ENCODE assay signal across 23 cellular contexts in genomic region chr2:11017921-11018320, GRCh38.
"Had no signal": no experiment of that assay in that cellular context is flagged by ENCODE, and none has a peak within 500 bp of the region (broad histone marks: within the 10 kb centered on the region; RNA-seq: fewer than 3 reads in every experiment).

No MANE protein-coding gene starts in this region.

- H3K4me3 Mint-ChIP-seq: activated CD4-positive, alpha-beta T cell treated with anti-CD3 and anti-CD28 coated beads for 36 hours; activated naive CD4-positive, alpha-beta T cell treated with anti-CD3 and anti-CD28 coated beads for 36 hours; activated T-cell treated with anti-CD3 and anti-CD28 coated beads, Interleukin-2, amount 50 U/mL, for 72 hours; nephron progenitor cell; stimulated activated naive B cell treated with anti-CD40 and anti-IgM and Interleukin-4, amounts not matched to agents 10 μg/mL and 1 μg/mL and 100 μg/mL, for 72 hours; WTC11 had no signal

- H3K4me1 ChIP-seq: lower lobe of right lung, sigmoid colon had no signal

- H3K36me3 Mint-ChIP-seq: stimulated activated naive B cell treated with anti-CD40 and anti-IgM and Interleukin-4, amounts not matched to agents 10 μg/mL and 1 μg/mL and 100 μg/mL, for 72 hours; WTC11 had no signal

- H3K9me3 ChIP-seq: lower lobe of right lung, mucosa of descending colon, sigmoid colon had no signal

- DNase-seq: activated CD4-positive, alpha-beta T cell treated with anti-CD3 and anti-CD28 coated beads for 36 hours; activated CD4-positive, alpha-beta T cell treated with anti-CD3 and anti-CD28 coated beads, Interleukin-2, amount 50 U/mL, for 4 hours; activated effector memory CD4-positive, alpha-beta T cell treated with Interleukin-2 at 50 U/mL for 16 hours; activated naive CD4-positive, alpha-beta T cell treated with anti-CD3 and anti-CD28 coated beads for 36 hours; activated T-cell treated with anti-CD3 and anti-CD28 coated beads, Interleukin-2, amount 50 U/mL, for 72 hours; effector CD4-positive, alpha-beta T cell; erythroblast; foreskin fibroblast; lower lobe of right lung; mesendoderm; mucosa of descending colon; nephron progenitor cell; nucleus accumbens; posterior cingulate gyrus; sigmoid colon; stimulated activated CD4-positive, alpha-beta T cell treated with anti-CD3 and anti-CD28 coated beads, Interleukin-15, amount 100 ng/mL, for 24 hours; stimulated activated CD8-positive, alpha-beta memory T cell treated with anti-CD3 and anti-CD28 coated beads, Interleukin-4, amount 100 ng/mL, for 48 hours; stimulated activated naive B cell treated with anti-CD40 and anti-IgM and Interleukin-4, amounts not matched to agents 10 μg/mL and 1 μg/mL and 100 μg/mL, for 72 hours; T-helper 9 cell; trophoblast cell had no signal

- H3K4me3 ChIP-seq: cardiac muscle cell, lower lobe of right lung, mucosa of descending colon, sigmoid colon, smooth muscle cell had no signal

- H3K27me3 ChIP-seq: cardiac muscle cell, sigmoid colon had no signal

- H3K4me1 Mint-ChIP-seq: activated CD4-positive, alpha-beta T cell treated with anti-CD3 and anti-CD28 coated beads for 36 hours; stimulated activated naive B cell treated with anti-CD40 and anti-IgM and Interleukin-4, amounts not matched to agents 10 μg/mL and 1 μg/mL and 100 μg/mL, for 72 hours had no signal

- H3K27ac ChIP-seq: cardiac muscle cell, lower lobe of right lung, sigmoid colon had no signal

- H3K9me3 Mint-ChIP-seq: activated naive CD4-positive, alpha-beta T cell treated with anti-CD3 and anti-CD28 coated beads for 36 hours; nephron progenitor cell had no signal

- H3K4me2 ChIP-seq: smooth muscle cell had no signal

- H3K27ac Mint-ChIP-seq: activated CD4-positive, alpha-beta T cell treated with anti-CD3 and anti-CD28 coated beads for 36 hours; activated naive CD4-positive, alpha-beta T cell treated with anti-CD3 and anti-CD28 coated beads for 36 hours; activated T-cell treated with anti-CD3 and anti-CD28 coated beads, Interleukin-2, amount 50 U/mL, for 72 hours; nephron progenitor cell; stimulated activated naive B cell treated with anti-CD40 and anti-IgM and Interleukin-4, amounts not matched to agents 10 μg/mL and 1 μg/mL and 100 μg/mL, for 72 hours; WTC11 had no signal

- H3K36me3 ChIP-seq: cardiac muscle cell, lower lobe of right lung, sigmoid colon had no signal
